In genomic region chr12:95859344-95859816, GRCh38 we compare ENCODE assay signal across 8 cellular contexts. TPM values are rescaled to one million over a fixed set of nuclear protein-coding genes. Genes with fewer than 3 reads are reported as not detected.
DNase-seq lines count a peak whose midpoint lies in the region; TF ChIP-seq lines count a peak whose summit lies in the region.

No MANE protein-coding gene starts in this region.

- CTCF ChIA-PET in HEK293T (lab: Yijun Ruan, JAX) (no interaction called here), OCI-LY7 (lab: Charles Lee; ENCODE audit: unreplicated experiment) (no interaction called here)

- H3K4me2 ChIP-seq in OCI-LY7 (ENCODE audit: low read length) = peak overlapping the region; percentile 94

- H3K4me1 ChIP-seq in OCI-LY7 (ENCODE audit: insufficient read depth, low read length, poor library complexity, severe bottlenecking) (peaks cover 14% of the 10 kb centered on the region), mesodermal cell (ENCODE audit: control insufficient read depth, insufficient read depth, low read length, poor library complexity, severe bottlenecking) (peaks cover 6% of the 10 kb centered on the region)

- no TSS peak for BruUV-seq in OCI-LY7 (replicated peaks; lab: Mats Ljungman, UMichigan)

- H2AFZ ChIP-seq in OCI-LY7 (ENCODE audit: low read length) = peak overlapping the region; percentile 89; the same call in 1 of the 2 replicates

- H3K27ac ChIP-seq in OCI-LY7 (ENCODE audit: low read depth, low read length, poor library complexity, severe bottlenecking) (peak overlapping the region; percentile 65), cingulate gyrus (ENCODE audit: low read depth, low read length) (peak overlapping the region; percentile 39), mesodermal cell (ENCODE audit: low read depth, low read length, severe bottlenecking) (peak overlapping the region; percentile 68)

- POLR2A ChIA-PET in HEK293T (lab: Yijun Ruan, JAX) = no interaction called here
- POLR2A ChIA-PET in OCI-LY7 (lab: Charles Lee) = no interaction called here

- H3K36me3 ChIP-seq in OCI-LY7 (ENCODE audit: insufficient read depth, low read length) = peaks cover 43% of the 10 kb centered on the region
- peaks cover 43% of the 10 kb centered on the region for H3K36me3 ChIP-seq in mesodermal cell (ENCODE audit: control insufficient read depth, insufficient read depth, low read length)

- peaks cover 25% of the 10 kb centered on the region for H3K9me3 ChIP-seq in OCI-LY7 (ENCODE audit: low read length)
- peaks cover 13% of the 10 kb centered on the region for H3K9me3 ChIP-seq in mesodermal cell (ENCODE audit: control insufficient read depth, low read length)

- peak overlapping the region; percentile 98 for H3K4me3 ChIP-seq in OCI-LY7 (ENCODE audit: low read depth, low read length, poor library complexity, severe bottlenecking)
- peak overlapping the region; percentile 87 for H3K4me3 ChIP-seq in mesodermal cell (ENCODE audit: extremely low read depth, insufficient read depth, low read length, poor library complexity, severe bottlenecking)

- H3K9me2 ChIP-seq in OCI-LY7 (ENCODE audit: insufficient read depth, low read length) = no peaks in the 10 kb centered on the region

- 1 to 3% methylated on average over 11 of the region's 13 CpGs for WGBS in mesodermal cell (ENCODE audit: insufficient coverage in 2 of 2), 2 experiments

- TF ChIP-seq CTCF in OCI-LY7 (conservative IDR thresholded peaks at IDR 0.05; ENCODE audit: low read length) = no peak

- DNase-seq in EL (peak; percentile 37), HEK293T (ENCODE audit: extremely low spot score) (peak; percentile 36), OCI-LY7 (ENCODE audit: low spot score) (peak; percentile 15), cortex of kidney (lab: John Stamatoyannopoulos, UW) (no peak), NK-92 (lab: John Stamatoyannopoulos, UW; ENCODE audit: unreplicated experiment) (no peak), NCI-H1930 (lab: John Stamatoyannopoulos, UW) (no peak)

- H4K20me1 ChIP-seq in OCI-LY7 (ENCODE audit: insufficient read depth, low read length) = 0 out of 2 replicates have a peak, but pooled peaks cover 6% of the 10 kb centered on the region

- intact Hi-C loops in OCI-LY7 (cut with micrococcal nuclease; ENCODE audit: unreplicated experiment) = loop anchor here (2.0 kb wide), 1 partner anchor 83 kb away; the partner anchor contains the start of genes AMDHD1 and CCDC38

- peaks cover 56% of the 10 kb centered on the region for H3K79me2 ChIP-seq in OCI-LY7 (ENCODE audit: insufficient read depth, low read depth, low read length)

TF ChIP-seq in HEK293T, 16 proteins besides CTCF, POLR2A, EP300 and RAD21:
- TF ChIP-seq TARDBP (IDR thresholded peaks at IDR 0.05) = no peak
- no peak for TF ChIP-seq HDGF (IDR thresholded peaks at IDR 0.05; ENCODE audit: borderline replicate concordance)
- TF ChIP-seq SUZ12 (IDR thresholded peaks at IDR 0.05) = no peak
- no peak for TF ChIP-seq FOXM1 (IDR thresholded peaks at IDR 0.05; ENCODE audit: borderline replicate concordance)
- no peak for TF ChIP-seq L3MBTL2 (conservative IDR thresholded peaks at IDR 0.05)
- no peak for TF ChIP-seq NFRKB (IDR thresholded peaks at IDR 0.05)
- no peak for TF ChIP-seq ZNF384 (IDR thresholded peaks at IDR 0.05)
- TF ChIP-seq BHLHE40 (IDR thresholded peaks at IDR 0.05; ENCODE audit: borderline replicate concordance) = no peak
- TF ChIP-seq FOXK2 (IDR thresholded peaks at IDR 0.05) = no peak
- TF ChIP-seq ELF4 (IDR thresholded peaks at IDR 0.05) = no peak
- TF ChIP-seq CTBP1 (IDR thresholded peaks at IDR 0.05; ENCODE audit: borderline replicate concordance) = no peak
- no peak for TF ChIP-seq ARNT (IDR thresholded peaks at IDR 0.05)
- no peak for TF ChIP-seq LEF1 (IDR thresholded peaks at IDR 0.05; ENCODE audit: borderline replicate concordance)
- TF ChIP-seq PKNOX1 (IDR thresholded peaks at IDR 0.05) = no peak
- TF ChIP-seq SP1 (IDR thresholded peaks at IDR 0.05) = no peak
- TF ChIP-seq FOXA1 (IDR thresholded peaks at IDR 0.05) = no peak
TF ChIP-seq in HEK293T: peak in this region for 0.

RNA-seq across cellular contexts. Expression of gene SNRPF, which starts 0.6 kb away (rescaled TPM):
- 34.9 and 38.4 TPM in 2 replicates for total RNA-seq in OCI-LY7 (2014; rRNA removed; shearing (Covaris generic))
- total RNA-seq in OCI-LY7 (2022) = 43.5 and 53.2 TPM in 2 replicates
- polyA plus RNA-seq in mesodermal cell (2013, experiment 1 of 2) = 99.0 TPM
- polyA plus RNA-seq in mesodermal cell (2013, experiment 2 of 2) = 88.1 TPM

Comparison
In these comparisons a context has a peak if more than half of its experiments do, and no peak if none do; other contexts are left out.
1. DNase-seq: peak in EL (single experiment), HEK293T (single experiment) and OCI-LY7 (single experiment); none in cortex of kidney (single experiment), NK-92 (single experiment) and NCI-H1930 (0 of 2).
2. Peak in every context shown above with its lines, with median percentiles within 50 percentile points of each other: H3K27ac ChIP-seq.